35 cellular contexts compared by ENCODE assay signal in genomic region chr9:125591245-125591644, GRCh38.
"Had no signal": no experiment of that assay in that cellular context is flagged by ENCODE, and none has a peak within 500 bp of the region (broad histone marks: within the 10 kb centered on the region; RNA-seq: fewer than 3 reads in every experiment).

No MANE protein-coding gene starts in this region.

- H3K4me3 Mint-ChIP-seq: activated CD8-positive, alpha-beta T cell treated with anti-CD3 and anti-CD28 coated beads for 36 hours; activated naive CD4-positive, alpha-beta T cell treated with anti-CD3 and anti-CD28 coated beads, Interleukin-2, amount 50 U/mL, for 24 hours; activated naive CD8-positive, alpha-beta T cell treated with anti-CD3 and anti-CD28 coated beads for 36 hours; activated naive CD8-positive, alpha-beta T cell treated with anti-CD3 and anti-CD28 coated beads, Interleukin-2, amount 50 U/mL, for 24 hours; activated T-cell treated with anti-CD3 and anti-CD28 coated beads, Interleukin-2, amount 50 U/mL, for 4 hours; brain; dendritic cell treated with granulocyte-macrophage colony-stimulating factor and Interleukin-4, amounts not matched to agents 40 ng/mL and 50 ng/mL, for 4 days; endodermal cell; T-cell; T-helper 1 cell treated with Interleukin-12 subunit alpha and Interleukin-12 subunit beta and Interleukin-4 antibody, amounts not matched to agents 30 μg/mL and 1 μg/mL, for 36 hours; T-helper 2 cell treated with Interferon-gamma antibody and Interleukin-4, amounts not matched to agents 5 μg/mL and 100 μg/mL, for 36 hours had no signal

- H3K9me3 ChIP-seq: adrenal gland, ascending aorta, breast epithelium, colonic mucosa had no signal

- H3K27ac Mint-ChIP-seq: activated CD8-positive, alpha-beta T cell treated with anti-CD3 and anti-CD28 coated beads for 36 hours; activated naive CD4-positive, alpha-beta T cell treated with anti-CD3 and anti-CD28 coated beads, Interleukin-2, amount 50 U/mL, for 24 hours; activated naive CD8-positive, alpha-beta T cell treated with anti-CD3 and anti-CD28 coated beads for 36 hours; activated naive CD8-positive, alpha-beta T cell treated with anti-CD3 and anti-CD28 coated beads, Interleukin-2, amount 50 U/mL, for 24 hours; brain; dendritic cell treated with granulocyte-macrophage colony-stimulating factor and Interleukin-4, amounts not matched to agents 40 ng/mL and 50 ng/mL, for 4 days; endodermal cell; T-cell; T-helper 1 cell treated with Interleukin-12 subunit alpha and Interleukin-12 subunit beta and Interleukin-4 antibody, amounts not matched to agents 30 μg/mL and 1 μg/mL, for 36 hours; T-helper 2 cell treated with Interferon-gamma antibody and Interleukin-4, amounts not matched to agents 5 μg/mL and 100 μg/mL, for 36 hours had no signal

- H3K9me3 Mint-ChIP-seq: activated CD8-positive, alpha-beta T cell treated with anti-CD3 and anti-CD28 coated beads for 36 hours; activated naive CD4-positive, alpha-beta T cell treated with anti-CD3 and anti-CD28 coated beads, Interleukin-2, amount 50 U/mL, for 24 hours; activated naive CD8-positive, alpha-beta T cell treated with anti-CD3 and anti-CD28 coated beads for 36 hours; activated naive CD8-positive, alpha-beta T cell treated with anti-CD3 and anti-CD28 coated beads, Interleukin-2, amount 50 U/mL, for 24 hours; activated T-cell treated with anti-CD3 and anti-CD28 coated beads, Interleukin-2, amount 50 U/mL, for 4 hours; brain; dendritic cell treated with granulocyte-macrophage colony-stimulating factor and Interleukin-4, amounts not matched to agents 40 ng/mL and 50 ng/mL, for 4 days; endodermal cell; T-cell; T-helper 1 cell treated with Interleukin-12 subunit alpha and Interleukin-12 subunit beta and Interleukin-4 antibody, amounts not matched to agents 30 μg/mL and 1 μg/mL, for 36 hours; T-helper 2 cell treated with Interferon-gamma antibody and Interleukin-4, amounts not matched to agents 5 μg/mL and 100 μg/mL, for 36 hours had no signal

- H3K4me3 ChIP-seq: adrenal gland, ascending aorta, breast epithelium, cardiac muscle cell, colonic mucosa, dorsolateral prefrontal cortex had no signal

- H3K4me1 ChIP-seq: ascending aorta, breast epithelium, colonic mucosa had no signal

- ATAC-seq: activated CD8-positive, alpha-beta T cell treated with anti-CD3 and anti-CD28 coated beads for 36 hours; activated naive CD8-positive, alpha-beta T cell treated with anti-CD3 and anti-CD28 coated beads, Interleukin-2, amount 50 U/mL, for 24 hours; activated T-cell treated with anti-CD3 and anti-CD28 coated beads, Interleukin-2, amount 50 U/mL, for 4 hours; esophagus mucosa; T-cell had no signal

- H3K27me3 ChIP-seq: adrenal gland, ascending aorta, breast epithelium, cardiac muscle cell, colonic mucosa, dorsolateral prefrontal cortex had no signal

- H3K27me3 Mint-ChIP-seq: activated CD8-positive, alpha-beta T cell treated with anti-CD3 and anti-CD28 coated beads for 36 hours; activated naive CD4-positive, alpha-beta T cell treated with anti-CD3 and anti-CD28 coated beads, Interleukin-2, amount 50 U/mL, for 24 hours; activated naive CD8-positive, alpha-beta T cell treated with anti-CD3 and anti-CD28 coated beads for 36 hours; activated naive CD8-positive, alpha-beta T cell treated with anti-CD3 and anti-CD28 coated beads, Interleukin-2, amount 50 U/mL, for 24 hours; brain; dendritic cell treated with granulocyte-macrophage colony-stimulating factor and Interleukin-4, amounts not matched to agents 40 ng/mL and 50 ng/mL, for 4 days; T-cell had no signal

- DNase-seq: activated CD4-positive, alpha-beta T cell treated with anti-CD3 and anti-CD28 coated beads for 48 hours; activated CD4-positive, alpha-beta T cell treated with anti-CD3 and anti-CD28 coated beads, Interleukin-2, amount 50 U/mL, for 1 hour; activated CD4-positive, alpha-beta T cell treated with anti-CD3 and anti-CD28 coated beads, Interleukin-2, amount 50 U/mL, for 48 hours; activated CD4-positive, CD25-positive, alpha-beta regulatory T cell; activated CD4-positive, CD25-positive, alpha-beta regulatory T cell treated with anti-CD3 and anti-CD28 coated beads, Interleukin-2, amount 50 U/mL, for 72 hours; activated CD8-positive, alpha-beta memory T cell treated with anti-CD3 and anti-CD28 coated beads for 24 hours; activated CD8-positive, alpha-beta T cell treated with anti-CD3 and anti-CD28 coated beads for 36 hours; activated gamma-delta T cell; activated naive CD4-positive, alpha-beta T cell; activated naive CD8-positive, alpha-beta T cell treated with anti-CD3 and anti-CD28 coated beads for 36 hours; activated naive CD8-positive, alpha-beta T cell treated with anti-CD3 and anti-CD28 coated beads, Interleukin-2, amount 50 U/mL, for 24 hours; activated T-cell treated with anti-CD3 and anti-CD28 coated beads, Interleukin-2, amount 50 U/mL, for 4 hours; adrenal gland; amygdala; central memory CD4-positive, alpha-beta T cell; cerebellar nuclear complex; colonic mucosa; dorsolateral prefrontal cortex; effector memory CD4-positive, alpha-beta T cell; endodermal cell; foreskin fibroblast; head of caudate nucleus; SW 1271; T-cell; T1000; WERI-Rb-1 had no signal

- H3K36me3 ChIP-seq: adrenal gland, ascending aorta, breast epithelium, cardiac muscle cell, colonic mucosa, WERI-Rb-1 had no signal

- H3K27ac ChIP-seq: adrenal gland, ascending aorta, breast epithelium, cardiac muscle cell, colonic mucosa, dorsolateral prefrontal cortex, WERI-Rb-1 had no signal
